ENCODE assay signal across 8 cellular contexts in genomic region chr3:197256836-197257444, GRCh38. TPM values are rescaled to one million over a fixed set of nuclear protein-coding genes. Genes with fewer than 3 reads are reported as not detected.
DNase-seq lines count a peak whose midpoint lies in the region; ATAC-seq, FAIRE-seq and TF ChIP-seq lines count a peak whose summit lies in the region.

No MANE protein-coding gene starts in this region.

- DNase-seq in NCI-H524 (lab: John Stamatoyannopoulos, UW) = peak; percentile 17 to 46
- DNase-seq in NCI-H524 treated with DMSO at 0.1 percent for 48 hours (lab: John Stamatoyannopoulos, UW) = no peak
- DNase-seq in SK-N-SH = peak; percentile 5
- DNase-seq in dorsolateral prefrontal cortex = peak in 2 of 10 donors; percentile 40 to 46
- no peak for DNase-seq in GM19239 (ENCODE audit: insufficient read length, low spot score)

- H2AFZ ChIP-seq in KMS-11 (ENCODE audit: low read depth) (no peak overlapping the region), SK-N-SH (ENCODE audit: low read depth) (no peak overlapping the region), neural cell (ENCODE audit: low read depth, low read length) (no peak overlapping the region)

- H3K9me3 ChIP-seq in SK-N-SH = no peaks in the 10 kb centered on the region
- H3K9me3 ChIP-seq in neural cell (ENCODE audit: low read length) = no peaks in the 10 kb centered on the region

- H3K4me2 ChIP-seq in KMS-11 (no peak overlapping the region), SK-N-SH (no peak overlapping the region), neural cell (ENCODE audit: low read length) (no peak overlapping the region)

- H3K79me2 ChIP-seq in KMS-11 (ENCODE audit: insufficient read depth, low read depth) (peaks cover 33% of the 10 kb centered on the region; the same call in 1 of the 2 replicates), SK-N-SH (ENCODE audit: insufficient read depth) (peaks cover 95% of the 10 kb centered on the region), neural cell (replicated peaks; ENCODE audit: insufficient read depth, low read length) (peaks cover 44% of the 10 kb centered on the region)

- no peak for ATAC-seq in HG02852 (IDR thresholded peaks at IDR 0.05; ENCODE audit: unreplicated experiment)

- H3K9ac ChIP-seq in KMS-11 (no peak overlapping the region), SK-N-SH (no peak overlapping the region), neural cell (ENCODE audit: low read length) (no peak overlapping the region)

- H3K27me3 ChIP-seq in KMS-11 (ENCODE audit: insufficient read depth, low read depth) (no peaks in the 10 kb centered on the region), SK-N-SH (ENCODE audit: insufficient read depth) (no peaks in the 10 kb centered on the region), dorsolateral prefrontal cortex (no peaks in the 10 kb centered on the region), neural cell (ENCODE audit: insufficient read depth, low read depth, low read length) (no peaks in the 10 kb centered on the region)

- H3K9me2 ChIP-seq in SK-N-SH (no peaks in the 10 kb centered on the region), neural cell (ENCODE audit: insufficient read depth, low read length) (no peaks in the 10 kb centered on the region)

- H3K4me3 ChIP-seq in KMS-11 (IDR thresholded peaks at IDR 0.05; ENCODE audit: insufficient read depth, low read depth, low read length) (no peak overlapping the region), SK-N-SH (ENCODE audit: low read depth in 2 of 2, low read length in 1 of 2) (no peak overlapping the region), dorsolateral prefrontal cortex (peak overlapping the region in 23 of 59 donors; percentile 8 to 54 (median 42)), neural cell (ENCODE audit: low read length) (no peak overlapping the region)

- TF ChIP-seq CTCF in KMS-11 (conservative IDR thresholded peaks at IDR 0.05; ENCODE audit: low read depth, low read length) (peak; percentile 87), SK-N-SH (IDR thresholded peaks at IDR 0.05) (peak; percentile 90), dorsolateral prefrontal cortex (IDR thresholded peaks at IDR 0.05 in 54 of 56, conservative IDR thresholded peaks at IDR 0.05 in 2 of 56; ENCODE audit: low read depth in 1 of 56, partially characterized antibody in 56 of 56) (peak; percentile 64 to 98 (median 82)), neural cell (IDR thresholded peaks at IDR 0.05; ENCODE audit: poor library complexity, severe bottlenecking) (peak; percentile 72)

- H3K4me1 ChIP-seq in KMS-11 (ENCODE audit: low read depth, poor library complexity, severe bottlenecking) (no peaks in the 10 kb centered on the region), SK-N-SH (ENCODE audit: control insufficient read depth in 1 of 2, insufficient read depth in 2 of 2, low read depth in 1 of 2, low read length in 1 of 2) (peaks cover 2 to 6% of the 10 kb centered on the region in 2 experiments; a peak in 3 of 4 replicates)

- no peak for FAIRE-seq in GM19239 (lab: Jason Lieb, UNC)

- POLR2A ChIA-PET in SK-N-SH (lab: Yijun Ruan, JAX) = no interaction called here

- H3K27ac ChIP-seq in KMS-11 (no peak overlapping the region), SK-N-SH (ENCODE audit: low read depth in 2 of 2, low read length in 1 of 2) (peak overlapping the region in 1 of 2 experiments; percentile 28; a peak in 2 of 4 replicates), dorsolateral prefrontal cortex (peak overlapping the region in 55 of 59 donors; percentile 1 to 79 (median 59)), neural cell (ENCODE audit: low read length) (no peak overlapping the region)

- TF ChIP-seq EP300 in SK-N-SH (IDR thresholded peaks at IDR 0.05; ENCODE audit: borderline replicate concordance in 1 of 2, low read depth in 1 of 2, low read length in 1 of 2) (no peak), neural cell (conservative IDR thresholded peaks at IDR 0.05; ENCODE audit: poor library complexity, severe bottlenecking) (no peak)

- CTCF ChIA-PET in SK-N-SH (lab: Yijun Ruan, JAX) = interaction anchor here (0.6 to 4.4 kb wide), 73 partner anchors 9 to 417 kb away, joined by 3 to 110 read pairs (median 5); partner anchors contain the start of gene DLG1

- H3F3A ChIP-seq in SK-N-SH (replicated peaks; ENCODE audit: insufficient read depth) (peaks cover 20% of the 10 kb centered on the region), neural cell (ENCODE audit: insufficient read depth, low read length, poor library complexity, severe bottlenecking) (no peaks in the 10 kb centered on the region)

- TF ChIP-seq RAD21 in SK-N-SH (IDR thresholded peaks at IDR 0.05; ENCODE audit: low read length) = peak; percentile 79
- TF ChIP-seq RAD21 in neural cell (conservative IDR thresholded peaks at IDR 0.05) = peak; percentile 72

- intact Hi-C loops in dorsolateral prefrontal cortex (cut with DNase I) = loop anchor here (1.0 kb wide), 1 partner anchor 253 kb away; no protein-coding TSS in a partner anchor

- WGBS in SK-N-SH (ENCODE audit: low lambda C conversion rate) = 27% methylated on average over 3 of the region's 3 CpGs

- H4K20me1 ChIP-seq in KMS-11 (ENCODE audit: insufficient read depth) (no peaks in the 10 kb centered on the region), SK-N-SH (ENCODE audit: insufficient read depth) (peaks cover 45% of the 10 kb centered on the region), neural cell (ENCODE audit: insufficient read depth) (no peaks in the 10 kb centered on the region)

- H3K36me3 ChIP-seq in KMS-11 (ENCODE audit: insufficient read depth) = no peaks in the 10 kb centered on the region
- peaks cover 8 to 13% of the 10 kb centered on the region in 2 experiments for H3K36me3 ChIP-seq in SK-N-SH (replicated peaks in 1 of 2; ENCODE audit: control insufficient read depth in 1 of 2, insufficient read depth in 2 of 2, low read length in 1 of 2)
- H3K36me3 ChIP-seq in neural cell (ENCODE audit: insufficient read depth, low read length) = no peaks in the 10 kb centered on the region

TF ChIP-seq in SK-N-SH, 30 proteins besides CTCF, POLR2A, EP300 and RAD21:
- TF ChIP-seq ELF1 (IDR thresholded peaks at IDR 0.05) = no peak
- peak; percentile 34 for TF ChIP-seq SMC3 (IDR thresholded peaks at IDR 0.05; ENCODE audit: low read depth, low read length)

TF ChIP-seq in neural cell, 6 proteins besides CTCF, POLR2A, EP300 and RAD21:
- TF ChIP-seq TAF1 (IDR thresholded peaks at IDR 0.05; ENCODE audit: low read depth) = no peak
- TF ChIP-seq REST (IDR thresholded peaks at IDR 0.05; ENCODE audit: borderline replicate concordance) = no peak
- TF ChIP-seq MXI1 (conservative IDR thresholded peaks at IDR 0.05; ENCODE audit: poor library complexity, severe bottlenecking) = no peak
- peak; percentile 76 for TF ChIP-seq SMC3 (conservative IDR thresholded peaks at IDR 0.05; ENCODE audit: poor library complexity)
- TF ChIP-seq POLR2AphosphoS5 (IDR thresholded peaks at IDR 0.05) = no peak

RNA-seq across cellular contexts. Expression of gene DLG1, which starts 41.5 kb away (rescaled TPM):
- polyA plus RNA-seq in SK-N-SH (2012; rRNA removed) (16.5 and 21.0 TPM in 2 replicates), neural cell (39.9 and 43.9 TPM in 2 replicates)
- 24.3 and 26.7 TPM in 2 replicates for polyA plus RNA-seq in SK-N-SH (2012; cell fraction: cytosol; rRNA removed)
- 16.9 and 38.8 TPM in 2 replicates for polyA plus RNA-seq in SK-N-SH (2012; cell fraction: nucleus; rRNA removed)
- total RNA-seq in dorsolateral prefrontal cortex = 100 to 1,000 TPM; 124 to 310 (median 169) TPM
- 108 and 123 TPM in 2 replicates for polyA minus RNA-seq in neural cell

Comparison
In these comparisons a context has a peak if more than half of its experiments do, and no peak if none do; other contexts are left out.
1. DNase-seq: peak in NCI-H524 (2 of 2) and SK-N-SH (single experiment); none in NCI-H524 treated with DMSO at 0.1 percent for 48 hours (single experiment) and GM19239 (single experiment).
2. H3K27ac ChIP-seq: peak in dorsolateral prefrontal cortex (55 of 59); none in KMS-11 (single experiment) and neural cell (single experiment).
3. Peak in every context shown above with its lines, with median percentiles within 50 percentile points of each other: CTCF ChIP-seq.